In genomic region chr9:136545966-136546696, GRCh38 we compare ENCODE assay signal across 8 cellular contexts. TPM values are rescaled to one million over a fixed set of nuclear protein-coding genes. Genes with fewer than 3 reads are reported as not detected.
DNase-seq lines count a peak whose midpoint lies in the region; ATAC-seq and TF ChIP-seq lines count a peak whose summit lies in the region.

NOTCH1 (minus strand) TSS chr9:136546048; CDS start chr9:136545786, 262 bp downstream.

- H3K9ac ChIP-seq in neural cell (ENCODE audit: low read length) = peak within 1 kb of the TSS; percentile 41

- H3K27me3 ChIP-seq in neural cell (ENCODE audit: insufficient read depth, low read depth, low read length) (peaks cover 27% of the 10 kb centered on the region), stomach (no peaks in the 10 kb centered on the region)

- ATAC-seq in GM19395 (IDR thresholded peaks at IDR 0.05; ENCODE audit: unreplicated experiment) (peak; percentile 66), HG03558 (IDR thresholded peaks at IDR 0.05; ENCODE audit: extremely low read depth, unreplicated experiment) (peak; percentile 37)

- 0 to 1% (median 0%) methylated on average over 26 to 94 of the region's 94 CpGs for WGBS in stomach, 5 donors

- TF ChIP-seq CTCF in neural cell (IDR thresholded peaks at IDR 0.05; ENCODE audit: poor library complexity, severe bottlenecking) (no peak), stomach (IDR thresholded peaks at IDR 0.05) (peak in 1 of 7 experiments; percentile 25)

- no peak within 1 kb of the TSS for H3K27ac ChIP-seq in neural cell (ENCODE audit: low read length)
- H3K27ac ChIP-seq in stomach = peak within 1 kb of the TSS; percentile 95 to 98 (median 97)

- TF ChIP-seq EP300 in neural cell (conservative IDR thresholded peaks at IDR 0.05; ENCODE audit: poor library complexity, severe bottlenecking) (no peak), stomach (IDR thresholded peaks at IDR 0.05) (no peak)

- H2AFZ ChIP-seq in neural cell (ENCODE audit: low read depth, low read length) = no peak within 1 kb of the TSS

- peaks cover 54 to 87% (median 79%) of the 10 kb centered on the region in 4 donors for H3K4me1 ChIP-seq in stomach

- H3K4me2 ChIP-seq in neural cell (ENCODE audit: low read length) = peak within 1 kb of the TSS; percentile 76

- intact Hi-C loops in stomach (cut with DNase I; ENCODE audit: low total_unique reads) = loop anchor here (10.0 kb wide), 1 partner anchor 79 kb away; no protein-coding TSS in a partner anchor

- H3K4me3 ChIP-seq in neural cell (ENCODE audit: low read length) (peak within 1 kb of the TSS; percentile 64), stomach (peak within 1 kb of the TSS; percentile 70 to 92 (median 90))

- H3K36me3 ChIP-seq in neural cell (ENCODE audit: insufficient read depth, low read length) (no peaks in the 10 kb centered on the region), stomach (peaks cover 2 to 21% (median 6%) of the 10 kb centered on the region in 4 donors)

- TF ChIP-seq RAD21 in neural cell (conservative IDR thresholded peaks at IDR 0.05) = no peak

- H3F3A ChIP-seq in neural cell (ENCODE audit: insufficient read depth, low read length, poor library complexity, severe bottlenecking) = no peaks in the 10 kb centered on the region

- H3K9me2 ChIP-seq in neural cell (ENCODE audit: insufficient read depth, low read length) = no peaks in the 10 kb centered on the region

- peaks cover 38% of the 10 kb centered on the region for H3K79me2 ChIP-seq in neural cell (replicated peaks; ENCODE audit: insufficient read depth, low read length)

- no peaks in the 10 kb centered on the region for H4K20me1 ChIP-seq in neural cell (ENCODE audit: insufficient read depth)

- peak; percentile 95 for DNase-seq in CMK (ENCODE audit: low read depth)
- DNase-seq in RPMI8226 = peak; percentile 99
- DNase-seq in activated T-helper 9 cell treated with anti-CD3 and anti-CD28 coated beads, Interleukin-2, amount 50 U/mL, for 16 hours (ENCODE audit: low read depth) = peak; percentile 82
- peak; percentile 56 for DNase-seq in fibroblast of the conjunctiva (ENCODE audit: low read depth)
- DNase-seq in stomach = peak; percentile 93

- H3K9me3 ChIP-seq in neural cell (ENCODE audit: low read length) = no peaks in the 10 kb centered on the region
- H3K9me3 ChIP-seq in stomach = no peaks in the 10 kb centered on the region

- TF ChIP-seq POLR2A in stomach (IDR thresholded peaks at IDR 0.05) = no peak

TF ChIP-seq in neural cell, 6 proteins besides CTCF, POLR2A, EP300 and RAD21:
- TF ChIP-seq SMC3 (conservative IDR thresholded peaks at IDR 0.05; ENCODE audit: poor library complexity) (no peak), REST (IDR thresholded peaks at IDR 0.05; ENCODE audit: borderline replicate concordance) (no peak)

RNA-seq across cellular contexts. Expression of gene NOTCH1, which starts in this region (rescaled TPM):
- polyA plus RNA-seq in neural cell (0.15 and 0.32 TPM in 2 replicates), stomach (1 to 10 TPM; 1.4 to 7.9 (median 2.3) TPM)
- 1.9 and 2.9 TPM in 2 replicates for polyA minus RNA-seq in neural cell
- 100 to 1,000 TPM in 1 of 5 donors, 10 to 100 TPM in 4; 18.4 to 338 (median 62.5) TPM for total RNA-seq in stomach
